Comparison of ENCODE assay signal across 13 cellular contexts in the genomic region with DNA sequence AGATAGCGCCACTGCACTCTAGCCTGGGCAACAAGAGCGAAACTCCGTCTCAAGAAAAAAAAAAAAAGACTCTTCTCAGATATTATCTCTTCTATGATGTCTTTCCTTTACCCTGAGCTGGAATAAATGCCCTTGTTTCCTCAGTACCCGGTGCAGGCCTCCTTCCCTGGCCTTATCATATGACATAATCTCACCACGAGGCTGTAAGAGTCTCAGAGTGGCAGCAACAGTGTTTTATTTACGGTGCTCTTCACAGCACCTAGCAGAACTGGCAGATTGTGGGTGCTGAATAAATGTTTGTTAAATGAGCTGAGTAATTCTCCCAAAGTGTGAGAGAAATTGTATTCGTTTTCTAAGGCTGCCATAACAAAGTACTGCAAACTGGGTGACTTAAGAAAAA.
DNase-seq lines count a peak whose midpoint lies in the region; ATAC-seq, FAIRE-seq and TF ChIP-seq lines count a peak whose summit lies in the region.
"Had no signal": no experiment of that assay in that cellular context is flagged by ENCODE, and none has a peak within 500 bp of the region (broad histone marks: within the 10 kb centered on the region; RNA-seq: fewer than 3 reads in every experiment).

No MANE protein-coding gene starts in this region.

- BruUV-seq in MCF 10A (replicated peaks; lab: Mats Ljungman, UMichigan), result no TSS peak

- no peaks in the 10 kb centered on the region for H3K9me3 ChIP-seq in breast epithelium
- H3K9me3 ChIP-seq in vagina, result no peaks in the 10 kb centered on the region

- H3K9me3 Mint-ChIP-seq in MCF 10A (ENCODE audit: unreplicated experiment) (peaks cover 8% of the 10 kb centered on the region), T-cell (peaks cover 0 to 15% (median 2%) of the 10 kb centered on the region in 3 donors)
- H3K9me3 Mint-ChIP-seq: activated naive CD4-positive, alpha-beta T cell treated with anti-CD3 and anti-CD28 coated beads, Interleukin-2, amount 50 U/mL, for 24 hours had no signal

- H3K4me1 ChIP-seq in breast epithelium (peaks cover 0 to 5% of the 10 kb centered on the region in 2 donors), foreskin keratinocyte (no peaks in the 10 kb centered on the region), vagina (peaks cover 27% of the 10 kb centered on the region)

- H3K27me3 Mint-ChIP-seq in MCF 10A (ENCODE audit: insufficient read depth, unreplicated experiment) (no peaks in the 10 kb centered on the region), T-cell (no peaks in the 10 kb centered on the region)
- H3K27me3 Mint-ChIP-seq: activated naive CD4-positive, alpha-beta T cell treated with anti-CD3 and anti-CD28 coated beads, Interleukin-2, amount 50 U/mL, for 24 hours had no signal

- H3K27ac ChIP-seq in breast epithelium (no peak overlapping the region), foreskin keratinocyte (no peak overlapping the region), vagina (peak overlapping the region; percentile 70)

- DNase-seq in MCF 10A (ENCODE audit: unreplicated experiment), result no peak
- no peak for DNase-seq in breast epithelium (ENCODE audit: low spot score in 2 of 2)
- peak in 2 of 34 experiments; percentile 0 to 2 for DNase-seq in T-cell
- DNase-seq in foreskin keratinocyte, result peak in 1 of 2 donors; percentile 20
- no peak for DNase-seq in vagina (ENCODE audit: extremely low spot score in 2 of 2)
- DNase-seq in GM12892 (ENCODE audit: insufficient read length), result no peak
- DNase-seq in hippocampal formation (lab: John Stamatoyannopoulos, UW), result no peak
- DNase-seq in activated T-cell treated with anti-CD3 and anti-CD28 coated beads, Interleukin-2, amount 50 U/mL, for 1 hour, result no peak
- DNase-seq: activated CD4-positive, alpha-beta memory T cell treated with anti-CD3 and anti-CD28 coated beads, Interleukin-2, amount 10 ng/mL, durations not matched to agents 7 days and 5 days; NCI-H526 had no signal

- POLR2A ChIA-PET in MCF 10A (lab: Yijun Ruan, JAX), result no interaction called here
- POLR2A ChIA-PET in T-cell (lab: Charles Lee), result interaction anchor here in 1 of 2 donors (0.6 kb wide), 1 partner anchor 111 kb away, joined by 4 read pairs; no protein-coding TSS in a partner anchor

- H3K4me3 ChIP-seq in breast epithelium (no peak overlapping the region), vagina (no peak overlapping the region)

- H3K36me3 Mint-ChIP-seq in MCF 10A (ENCODE audit: insufficient read depth, unreplicated experiment) (no peaks in the 10 kb centered on the region), T-cell (no peaks in the 10 kb centered on the region)
- H3K36me3 Mint-ChIP-seq: activated naive CD4-positive, alpha-beta T cell treated with anti-CD3 and anti-CD28 coated beads, Interleukin-2, amount 50 U/mL, for 24 hours had no signal

- no peaks in the 10 kb centered on the region for H3K36me3 ChIP-seq in breast epithelium
- no peaks in the 10 kb centered on the region for H3K36me3 ChIP-seq in vagina

- CTCF ChIA-PET in MCF 10A (lab: Yijun Ruan, JAX), result no interaction called here
- CTCF ChIA-PET in T-cell (lab: Charles Lee), result no interaction called here

- H3K27ac Mint-ChIP-seq in MCF 10A (ENCODE audit: low read depth, unreplicated experiment) (peak overlapping the region; percentile 70), T-cell (peak overlapping the region; percentile 50 to 86)
- H3K27ac Mint-ChIP-seq: activated CD4-positive, alpha-beta memory T cell treated with anti-CD3 and anti-CD28 coated beads, Interleukin-2, amount 10 ng/mL, durations not matched to agents 7 days and 5 days; T-helper 1 cell treated with Interleukin-12 subunit alpha and Interleukin-12 subunit beta and Interleukin-4 antibody, amounts not matched to agents 30 μg/mL and 1 μg/mL, for 36 hours had no signal

- intact Hi-C loops in MCF 10A (cut with micrococcal nuclease), result no loop called here
- intact Hi-C loops in breast epithelium (cut with DNase I; ENCODE audit: low total_unique reads), result no loop called here
- intact Hi-C loops in vagina (cut with DNase I), result no loop called here

- H3K4me1 Mint-ChIP-seq in MCF 10A (ENCODE audit: insufficient read depth, unreplicated experiment) (peaks cover 7% of the 10 kb centered on the region), T-cell (peaks cover 6 to 15% (median 14%) of the 10 kb centered on the region in 3 donors)

- no peak for TF ChIP-seq POLR2A in breast epithelium (IDR thresholded peaks at IDR 0.05)
- no peak for TF ChIP-seq POLR2A in vagina (IDR thresholded peaks at IDR 0.05)
- TF ChIP-seq POLR2A in GM12892 (IDR thresholded peaks at IDR 0.05; ENCODE audit: low read depth, low read length), result no peak

- H3K4me3 Mint-ChIP-seq in MCF 10A (ENCODE audit: unreplicated experiment) (no peak overlapping the region), T-cell (no peak overlapping the region)
- H3K4me3 Mint-ChIP-seq: activated CD4-positive, alpha-beta memory T cell treated with anti-CD3 and anti-CD28 coated beads, Interleukin-2, amount 10 ng/mL, durations not matched to agents 7 days and 5 days; activated naive CD4-positive, alpha-beta T cell treated with anti-CD3 and anti-CD28 coated beads, Interleukin-2, amount 50 U/mL, for 24 hours; T-helper 1 cell treated with Interleukin-12 subunit alpha and Interleukin-12 subunit beta and Interleukin-4 antibody, amounts not matched to agents 30 μg/mL and 1 μg/mL, for 36 hours had no signal

- H3K27me3 ChIP-seq in breast epithelium (no peaks in the 10 kb centered on the region), foreskin keratinocyte (no peaks in the 10 kb centered on the region), vagina (no peaks in the 10 kb centered on the region)

- TF ChIP-seq CTCF in MCF 10A (IDR thresholded peaks at IDR 0.05; ENCODE audit: unreplicated experiment), result no peak
- TF ChIP-seq CTCF in breast epithelium (IDR thresholded peaks at IDR 0.05), result no peak
- TF ChIP-seq CTCF in foreskin keratinocyte (conservative IDR thresholded peaks at IDR 0.05), result no peak
- no peak for TF ChIP-seq CTCF in vagina (IDR thresholded peaks at IDR 0.05)

- ATAC-seq in T-cell (replicated peaks in 1 of 4), result peak in 3 of 4 experiments; percentile 51 to 56 (median 55)
- ATAC-seq in foreskin keratinocyte, result peak; percentile 22

- no peak for FAIRE-seq in GM12892 (lab: Jason Lieb, UNC)
- FAIRE-seq: G401.6 had no signal
